In genomic region chr1:103191327-103191726, GRCh38 we compare ENCODE assay signal across 18 cellular contexts.
A peak's percentile ranks its signal among the peaks of the same experiment; 100 is the strongest.
DNase-seq lines count a peak whose midpoint lies in the region; TF ChIP-seq lines count a peak whose summit lies in the region.
"Had no signal": no experiment of that assay in that cellular context is flagged by ENCODE, and none has a peak within 500 bp of the region (broad histone marks: within the 10 kb centered on the region; RNA-seq: fewer than 3 reads in every experiment).

No MANE protein-coding gene starts in this region.

- H3K9ac ChIP-seq in mesenchymal stem cell (ENCODE audit: low read length): no peak overlapping the region

- no peak overlapping the region for H3K27ac Mint-ChIP-seq in activated T-helper 2 cell treated with anti-CD3 and anti-CD28 coated beads, Interferon-gamma antibody, Interleukin-2, Interleukin-4, amounts not matched to agents 10 μg/mL and 5 μg/mL and 100 μg/mL, durations not matched to agents 14 hours and 24 hours and 36 hours
- H3K27ac Mint-ChIP-seq: IgD-negative memory B cell had no signal

- no peaks in the 10 kb centered on the region for H3K9me3 ChIP-seq in BE2C
- no peaks in the 10 kb centered on the region for H3K9me3 ChIP-seq in mesenchymal stem cell (ENCODE audit: control insufficient read depth, low read length)
- no peaks in the 10 kb centered on the region for H3K9me3 ChIP-seq in stomach
- H3K9me3 ChIP-seq: A549, Caco-2 had no signal

- no peak overlapping the region for H3K18ac ChIP-seq in mesenchymal stem cell (ENCODE audit: low read depth in 1 of 2, low read length in 2 of 2)

- H3K23ac ChIP-seq in mesenchymal stem cell (ENCODE audit: low read length in 2 of 2): no peak overlapping the region

- no peak overlapping the region for H3K4ac ChIP-seq in mesenchymal stem cell (ENCODE audit: low read depth in 1 of 2, low read length in 2 of 2)

- TF ChIP-seq POLR2A in stomach (IDR thresholded peaks at IDR 0.05): no peak
- TF ChIP-seq POLR2A in erythroblast (IDR thresholded peaks at IDR 0.05; ENCODE audit: low read length): no peak

- in situ Hi-C loops in brain microvascular endothelial cell (cut with HindIII; ENCODE audit: low pct_ligation_motif_present, low sequenced_read_pairs): no loop called here

- no peak overlapping the region for H2BK12ac ChIP-seq in mesenchymal stem cell (ENCODE audit: low read length in 2 of 2)

- H2BK15ac ChIP-seq in mesenchymal stem cell (ENCODE audit: low read depth, poor library complexity, severe bottlenecking): no peak overlapping the region

- H3K27ac ChIP-seq in brain microvascular endothelial cell: peak overlapping the region; percentile 14
- peak overlapping the region; percentile 26 for H3K27ac ChIP-seq in mesenchymal stem cell (ENCODE audit: low read length, poor library complexity, severe bottlenecking)
- H3K27ac ChIP-seq in stomach: no peak overlapping the region
- H3K27ac ChIP-seq: A549 had no signal

- H3K79me1 ChIP-seq in mesenchymal stem cell (replicated peaks; ENCODE audit: low read length, poor library complexity, severe bottlenecking): no peaks in the 10 kb centered on the region

- H2AK5ac ChIP-seq in mesenchymal stem cell (ENCODE audit: low read length, severe bottlenecking): no peak overlapping the region

- H4K8ac ChIP-seq in mesenchymal stem cell (ENCODE audit: low read length): no peak overlapping the region

- H3K4me1 Mint-ChIP-seq in activated T-helper 2 cell treated with anti-CD3 and anti-CD28 coated beads, Interferon-gamma antibody, Interleukin-2, Interleukin-4, amounts not matched to agents 10 μg/mL and 5 μg/mL and 100 μg/mL, durations not matched to agents 14 hours and 24 hours and 36 hours (ENCODE audit: low read depth): no peaks in the 10 kb centered on the region
- H3K4me1 Mint-ChIP-seq: IgD-negative memory B cell had no signal

- no peaks in the 10 kb centered on the region for H3K27me3 Mint-ChIP-seq in activated T-helper 2 cell treated with anti-CD3 and anti-CD28 coated beads, Interferon-gamma antibody, Interleukin-2, Interleukin-4, amounts not matched to agents 10 μg/mL and 5 μg/mL and 100 μg/mL, durations not matched to agents 14 hours and 24 hours and 36 hours (ENCODE audit: low read depth)
- H3K27me3 Mint-ChIP-seq: IgD-negative memory B cell had no signal

- no peak overlapping the region for H3K4me2 ChIP-seq in mesenchymal stem cell (ENCODE audit: low read length, poor library complexity, severe bottlenecking)
- H3K4me2 ChIP-seq: A549 had no signal

- DNase-seq in BE2C (peak; percentile 11), NCI-H226 (peak; percentile 47), brain microvascular endothelial cell (peak; percentile 58), mesenchymal stem cell (peak; percentile 26), stomach (no peak), NK-92 (lab: John Stamatoyannopoulos, UW; ENCODE audit: unreplicated experiment) (no peak), erythroblast (lab: John Stamatoyannopoulos, UW) (no peak)
- DNase-seq in activated T-helper 2 cell treated with anti-CD3 and anti-CD28 coated beads, Interferon-gamma antibody, Interleukin-2, Interleukin-4, amounts not matched to agents 10 μg/mL and 5 μg/mL and 100 μg/mL, durations not matched to agents 14 hours and 24 hours and 36 hours (ENCODE audit: low spot score): no peak
- DNase-seq: Caco-2; GDM1; NCI-H146; NCI-H2107; NCI-H345; NCI-H526 treated with DMSO at 0.1 percent for 48 hours; NK-92 treated with Interleukin-12 subunit alpha and Interleukin-12 subunit beta, amount 100 ng/mL, for 24 hours; PC-3 had no signal

- no peaks in the 10 kb centered on the region for H3K9me3 Mint-ChIP-seq in activated T-helper 2 cell treated with anti-CD3 and anti-CD28 coated beads, Interferon-gamma antibody, Interleukin-2, Interleukin-4, amounts not matched to agents 10 μg/mL and 5 μg/mL and 100 μg/mL, durations not matched to agents 14 hours and 24 hours and 36 hours

- H3K27me3 ChIP-seq in BE2C: no peaks in the 10 kb centered on the region
- H3K27me3 ChIP-seq in brain microvascular endothelial cell (replicated peaks): no peaks in the 10 kb centered on the region
- H3K27me3 ChIP-seq in mesenchymal stem cell (ENCODE audit: control insufficient read depth in 1 of 2, insufficient read depth in 1 of 2, low read length in 2 of 2): no peaks in the 10 kb centered on the region
- H3K27me3 ChIP-seq in stomach: no peaks in the 10 kb centered on the region

- TF ChIP-seq CTCF in BE2C (IDR thresholded peaks at IDR 0.05; ENCODE audit: low read depth, low read length): no peak
- TF ChIP-seq CTCF in brain microvascular endothelial cell (IDR thresholded peaks at IDR 0.05; ENCODE audit: low read depth, low read length, missing control alignments): no peak
- no peak for TF ChIP-seq CTCF in stomach (IDR thresholded peaks at IDR 0.05)

- H3K4me3 Mint-ChIP-seq in activated T-helper 2 cell treated with anti-CD3 and anti-CD28 coated beads, Interferon-gamma antibody, Interleukin-2, Interleukin-4, amounts not matched to agents 10 μg/mL and 5 μg/mL and 100 μg/mL, durations not matched to agents 14 hours and 24 hours and 36 hours (ENCODE audit: low read depth): no peak overlapping the region
- H3K4me3 Mint-ChIP-seq: IgD-negative memory B cell had no signal

- no peaks in the 10 kb centered on the region for H3K36me3 ChIP-seq in BE2C
- H3K36me3 ChIP-seq in brain microvascular endothelial cell (replicated peaks): no peaks in the 10 kb centered on the region
- no peaks in the 10 kb centered on the region for H3K36me3 ChIP-seq in mesenchymal stem cell (ENCODE audit: control insufficient read depth in 1 of 2, insufficient read depth in 2 of 2, low read depth in 1 of 2, low read length in 2 of 2)
- no peaks in the 10 kb centered on the region for H3K36me3 ChIP-seq in stomach

- no peak overlapping the region for H2BK5ac ChIP-seq in mesenchymal stem cell (ENCODE audit: low read depth, low read length, poor library complexity, severe bottlenecking)

- H2AFZ ChIP-seq in mesenchymal stem cell (ENCODE audit: low read depth, low read length): no peak overlapping the region

- TF ChIP-seq EP300 in stomach (IDR thresholded peaks at IDR 0.05): no peak

- no peak overlapping the region for H4K91ac ChIP-seq in mesenchymal stem cell (ENCODE audit: low read length)

- H3K36me3 Mint-ChIP-seq in activated T-helper 2 cell treated with anti-CD3 and anti-CD28 coated beads, Interferon-gamma antibody, Interleukin-2, Interleukin-4, amounts not matched to agents 10 μg/mL and 5 μg/mL and 100 μg/mL, durations not matched to agents 14 hours and 24 hours and 36 hours (ENCODE audit: low read depth): no peaks in the 10 kb centered on the region
- H3K36me3 Mint-ChIP-seq: IgD-negative memory B cell had no signal

- H3K4me3 ChIP-seq in BE2C (ENCODE audit: low read depth, low read length): no peak overlapping the region
- H3K4me3 ChIP-seq in brain microvascular endothelial cell (ENCODE audit: low read depth, low read length): no peak overlapping the region
- H3K4me3 ChIP-seq in mesenchymal stem cell (ENCODE audit: insufficient read depth in 1 of 2, low read depth in 1 of 2, low read length in 2 of 2): no peak overlapping the region
- no peak overlapping the region for H3K4me3 ChIP-seq in stomach
- H3K4me3 ChIP-seq: A549 had no signal

- 10% methylated on average over 1 of the region's 2 CpGs for WGBS in mesenchymal stem cell
- WGBS in stomach, 5 donors: 22 to 52% (median 38%) methylated on average over 2 of the region's 2 CpGs

- no peak overlapping the region for H3K14ac ChIP-seq in mesenchymal stem cell (ENCODE audit: low read length in 2 of 2)

- peaks cover 2% of the 10 kb centered on the region for H3K4me1 ChIP-seq in BE2C
- H3K4me1 ChIP-seq in mesenchymal stem cell (ENCODE audit: control insufficient read depth, insufficient read depth, low read depth, low read length): no peaks in the 10 kb centered on the region
- H3K4me1 ChIP-seq in stomach: no peaks in the 10 kb centered on the region
- H3K4me1 ChIP-seq: Caco-2 had no signal

- H2BK120ac ChIP-seq in mesenchymal stem cell (ENCODE audit: low read depth, low read length): no peak overlapping the region

- intact Hi-C loops in activated T-helper 2 cell treated with anti-CD3 and anti-CD28 coated beads, Interferon-gamma antibody, Interleukin-2, Interleukin-4, amounts not matched to agents 10 μg/mL and 5 μg/mL and 100 μg/mL, durations not matched to agents 14 hours and 24 hours and 36 hours (cut with micrococcal nuclease): no loop called here
- intact Hi-C loops in stomach (cut with DNase I; ENCODE audit: low total_unique reads): no loop called here

Comparison
In these comparisons a context has a peak if more than half of its experiments do, and no peak if none do; other contexts are left out.
1. DNase-seq: peak in BE2C (single experiment), NCI-H226 (single experiment), brain microvascular endothelial cell (single experiment) and mesenchymal stem cell (single experiment); none in activated T-helper 2 cell treated with anti-CD3 and anti-CD28 coated beads, Interferon-gamma antibody, Interleukin-2, Interleukin-4, amounts not matched to agents 10 μg/mL and 5 μg/mL and 100 μg/mL, durations not matched to agents 14 hours and 24 hours and 36 hours (single experiment), stomach (single experiment), NK-92 (single experiment) and erythroblast (0 of 2).
2. H3K27ac ChIP-seq: peak in brain microvascular endothelial cell (single experiment) and mesenchymal stem cell (single experiment); none in stomach (0 of 5).